In the genomic region with DNA sequence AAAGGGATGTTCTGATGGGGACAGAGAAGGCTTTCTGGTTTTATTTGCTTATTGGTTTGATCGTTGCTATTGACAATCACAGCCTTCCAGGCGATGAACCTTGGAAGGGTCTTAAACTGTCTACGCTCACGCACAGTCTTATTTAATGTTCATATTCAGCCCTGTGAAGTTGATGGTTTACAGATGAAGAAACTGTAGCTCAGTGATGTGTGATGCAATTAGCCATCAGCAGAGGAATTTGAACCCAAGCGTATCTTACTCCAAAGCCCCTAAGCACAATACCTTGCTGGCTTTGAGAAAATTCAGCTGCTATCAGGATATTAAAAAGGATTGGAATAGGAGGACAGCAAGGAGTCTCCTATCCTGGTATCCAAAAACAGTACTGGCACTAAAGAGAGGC, we compare ENCODE assay signal across 17 cellular contexts.
DNase-seq lines count a peak whose midpoint lies in the region; ATAC-seq and TF ChIP-seq lines count a peak whose summit lies in the region.
"Had no signal": no experiment of that assay in that cellular context is flagged by ENCODE, and none has a peak within 500 bp of the region (broad histone marks: within the 10 kb centered on the region; RNA-seq: fewer than 3 reads in every experiment).

No MANE protein-coding gene starts in this region.

- H3K36me3 ChIP-seq in GM23338 (ENCODE audit: insufficient read depth) (no peaks in the 10 kb centered on the region), mesenchymal stem cell (ENCODE audit: control insufficient read depth in 1 of 2, insufficient read depth in 2 of 2, low read depth in 1 of 2, low read length in 2 of 2) (no peaks in the 10 kb centered on the region)
- no peaks in the 10 kb centered on the region for H3K36me3 ChIP-seq in CD8-positive, alpha-beta T cell (ENCODE audit: insufficient read depth, low read length)
- H3K36me3 ChIP-seq: BE2C, BLaER1 had no signal

- H2AK5ac ChIP-seq in mesenchymal stem cell (ENCODE audit: low read length, severe bottlenecking) = peak overlapping the region; percentile 20

- H3K4me1 Mint-ChIP-seq in GM23338 = peaks cover 24% of the 10 kb centered on the region
- H3K4me1 Mint-ChIP-seq in WTC11 = peaks cover 21% of the 10 kb centered on the region
- no peaks in the 10 kb centered on the region for H3K4me1 Mint-ChIP-seq in CD8-positive, alpha-beta T cell (ENCODE audit: low read depth)
- H3K4me1 Mint-ChIP-seq: CD14-positive monocyte; CD4-positive, alpha-beta memory T cell; CD4-positive, CD25-positive, alpha-beta regulatory T cell had no signal

- H4K8ac ChIP-seq in mesenchymal stem cell (ENCODE audit: low read length) = no peak overlapping the region

- TF ChIP-seq CTCF in GM23338 (conservative IDR thresholded peaks at IDR 0.05; ENCODE audit: low read depth in 2 of 2) (no peak), WTC11 (IDR thresholded peaks at IDR 0.05) (no peak)
- TF ChIP-seq CTCF in CD8-positive, alpha-beta T cell (IDR thresholded peaks at IDR 0.05) = no peak

- no peak overlapping the region for H3K4ac ChIP-seq in mesenchymal stem cell (ENCODE audit: low read depth in 1 of 2, low read length in 2 of 2)

- H3K36me3 Mint-ChIP-seq in GM23338 (ENCODE audit: low read depth) (no peaks in the 10 kb centered on the region), WTC11 (no peaks in the 10 kb centered on the region)
- no peaks in the 10 kb centered on the region for H3K36me3 Mint-ChIP-seq in CD8-positive, alpha-beta T cell
- H3K36me3 Mint-ChIP-seq: CD14-positive monocyte; CD4-positive, alpha-beta memory T cell; CD4-positive, CD25-positive, alpha-beta regulatory T cell had no signal

- H3K79me2 ChIP-seq in GM23338 (replicated peaks; ENCODE audit: insufficient read depth) = no peaks in the 10 kb centered on the region

- no peaks in the 10 kb centered on the region for H3K9me2 ChIP-seq in GM23338 (ENCODE audit: insufficient read depth)

- H3K9ac ChIP-seq in mesenchymal stem cell (ENCODE audit: low read length) = no peak overlapping the region
- H3K9ac ChIP-seq: BLaER1 had no signal

- H3K27ac Mint-ChIP-seq in GM23338 (no peak overlapping the region), WTC11 (no peak overlapping the region)
- H3K27ac Mint-ChIP-seq in CD8-positive, alpha-beta T cell = no peak overlapping the region
- H3K27ac Mint-ChIP-seq: CD14-positive monocyte; CD4-positive, alpha-beta memory T cell; CD4-positive, CD25-positive, alpha-beta regulatory T cell had no signal

- no peak overlapping the region for H3K18ac ChIP-seq in mesenchymal stem cell (ENCODE audit: low read depth in 1 of 2, low read length in 2 of 2)

- H3K9me3 Mint-ChIP-seq in GM23338 = no peaks in the 10 kb centered on the region
- H3K9me3 Mint-ChIP-seq in WTC11 = no peaks in the 10 kb centered on the region
- no peaks in the 10 kb centered on the region for H3K9me3 Mint-ChIP-seq in CD8-positive, alpha-beta T cell
- H3K9me3 Mint-ChIP-seq: CD14-positive monocyte; CD4-positive, alpha-beta memory T cell; CD4-positive, CD25-positive, alpha-beta regulatory T cell had no signal

- no peak overlapping the region for H3K4me2 ChIP-seq in GM23338
- no peak overlapping the region for H3K4me2 ChIP-seq in mesenchymal stem cell (ENCODE audit: low read length, poor library complexity, severe bottlenecking)
- H3K4me2 ChIP-seq: BLaER1 had no signal

- H2BK12ac ChIP-seq in mesenchymal stem cell (ENCODE audit: low read length in 2 of 2) = no peak overlapping the region

- no peak for DNase-seq in GM23338 (ENCODE audit: low spot score)
- no peak for DNase-seq in WTC11 (ENCODE audit: low spot score)
- no peak for DNase-seq in mesenchymal stem cell
- no peak for DNase-seq in SW 1271 (lab: John Stamatoyannopoulos, UW)
- no peak for DNase-seq in CD8-positive, alpha-beta T cell
- no peak for DNase-seq in NCI-H2081 (lab: John Stamatoyannopoulos, UW)
- DNase-seq: 8988T; ACHN; BE2C; C1 segment of cervical spinal cord; Caco-2; Calu3; CD4-positive, alpha-beta memory T cell; CD4-positive, CD25-positive, alpha-beta regulatory T cell; GF-D8 had no signal

- POLR2A ChIA-PET in WTC11 (lab: Charles Lee) = interaction anchor here (0.7 kb wide), 1 partner anchor 209 kb away, joined by 3 read pairs; no protein-coding TSS in a partner anchor
- POLR2A ChIA-PET in CD8-positive, alpha-beta T cell (lab: Charles Lee) = no interaction called here

- no peak overlapping the region for H3K4me3 ChIP-seq in GM23338
- no peak overlapping the region for H3K4me3 ChIP-seq in mesenchymal stem cell (ENCODE audit: insufficient read depth in 1 of 2, low read depth in 1 of 2, low read length in 2 of 2)
- H3K4me3 ChIP-seq in CD8-positive, alpha-beta T cell (ENCODE audit: low read depth, low read length) = no peak overlapping the region
- H3K4me3 ChIP-seq: BLaER1 had no signal

- H3K4me3 Mint-ChIP-seq in GM23338 (no peak overlapping the region), WTC11 (no peak overlapping the region)
- H3K4me3 Mint-ChIP-seq in CD8-positive, alpha-beta T cell = no peak overlapping the region
- H3K4me3 Mint-ChIP-seq: CD14-positive monocyte; CD4-positive, alpha-beta memory T cell; CD4-positive, CD25-positive, alpha-beta regulatory T cell had no signal

- H3F3A ChIP-seq in GM23338 (replicated peaks; ENCODE audit: low read depth) = no peaks in the 10 kb centered on the region; the same call in 1 of the 2 replicates

- CTCF ChIA-PET in WTC11 (lab: Charles Lee) = interaction anchor here (0.6 to 1.4 kb wide), 2 partner anchors 11 to 59 kb away, joined by 3 to 13 read pairs; no protein-coding TSS in a partner anchor
- CTCF ChIA-PET in CD8-positive, alpha-beta T cell (lab: Charles Lee) = no interaction called here

- no peak overlapping the region for H2BK15ac ChIP-seq in mesenchymal stem cell (ENCODE audit: low read depth, poor library complexity, severe bottlenecking)

- H3K27ac ChIP-seq in GM23338 (ENCODE audit: low read depth) (no peak overlapping the region), mesenchymal stem cell (ENCODE audit: low read length, poor library complexity, severe bottlenecking) (no peak overlapping the region)
- no peak overlapping the region for H3K27ac ChIP-seq in CD8-positive, alpha-beta T cell (ENCODE audit: low read depth, low read length)
- H3K27ac ChIP-seq: BLaER1 had no signal

- no peak overlapping the region for H3K14ac ChIP-seq in mesenchymal stem cell (ENCODE audit: low read length in 2 of 2)

- H2BK5ac ChIP-seq in mesenchymal stem cell (ENCODE audit: low read depth, low read length, poor library complexity, severe bottlenecking) = no peak overlapping the region

- H3K27me3 ChIP-seq in GM23338 (ENCODE audit: insufficient read depth) = no peaks in the 10 kb centered on the region
- peaks cover 0 to 9% of the 10 kb centered on the region in 2 experiments for H3K27me3 ChIP-seq in mesenchymal stem cell (ENCODE audit: control insufficient read depth in 1 of 2, insufficient read depth in 1 of 2, low read length in 2 of 2)
- no peaks in the 10 kb centered on the region for H3K27me3 ChIP-seq in CD8-positive, alpha-beta T cell (ENCODE audit: insufficient read depth, low read length)
- H3K27me3 ChIP-seq: BE2C, BLaER1 had no signal

- H4K20me1 ChIP-seq in GM23338 (replicated peaks; ENCODE audit: insufficient read depth) = no peaks in the 10 kb centered on the region
- H4K20me1 ChIP-seq: BLaER1 had no signal

- no peaks in the 10 kb centered on the region for H3K9me3 ChIP-seq in mesenchymal stem cell (ENCODE audit: control insufficient read depth, low read length)
- H3K9me3 ChIP-seq in CD8-positive, alpha-beta T cell (ENCODE audit: low read length) = no peaks in the 10 kb centered on the region
- H3K9me3 ChIP-seq: BE2C, BLaER1, Caco-2 had no signal

- 0 out of 2 replicates have a peak overlapping the region, but pooled peaks have one; percentile 32 for H2AFZ ChIP-seq in GM23338
- no peak overlapping the region for H2AFZ ChIP-seq in mesenchymal stem cell (ENCODE audit: low read depth, low read length)

- no peak overlapping the region for H2BK120ac ChIP-seq in mesenchymal stem cell (ENCODE audit: low read depth, low read length)

- intact Hi-C loops in CD8-positive, alpha-beta T cell (cut with DNase I, micrococcal nuclease) = no loop called here

- peaks cover 3% of the 10 kb centered on the region for H3K27me3 Mint-ChIP-seq in GM23338 (ENCODE audit: insufficient read depth, low read depth, poor library complexity)
- H3K27me3 Mint-ChIP-seq in WTC11 (ENCODE audit: low read depth) = no peaks in the 10 kb centered on the region
- H3K27me3 Mint-ChIP-seq in CD8-positive, alpha-beta T cell (ENCODE audit: low read depth) = peaks cover 2% of the 10 kb centered on the region

- ATAC-seq in GM23338 = no peak
- no peak for ATAC-seq in WTC11
- ATAC-seq in CD8-positive, alpha-beta T cell = no peak

- H4K91ac ChIP-seq in mesenchymal stem cell (ENCODE audit: low read length) = no peak overlapping the region

- H3K79me1 ChIP-seq in mesenchymal stem cell (replicated peaks; ENCODE audit: low read length, poor library complexity, severe bottlenecking) = no peaks in the 10 kb centered on the region

- WGBS in mesenchymal stem cell = 98% methylated on average over 4 of the region's 5 CpGs

- H3K4me1 ChIP-seq in GM23338 (ENCODE audit: insufficient read depth) (peaks cover 8% of the 10 kb centered on the region; the same call in 1 of the 2 replicates), mesenchymal stem cell (ENCODE audit: control insufficient read depth, insufficient read depth, low read depth, low read length) (peaks cover 20% of the 10 kb centered on the region)
- no peaks in the 10 kb centered on the region for H3K4me1 ChIP-seq in CD8-positive, alpha-beta T cell (ENCODE audit: insufficient read depth, low read length)

- H3K23ac ChIP-seq in mesenchymal stem cell (ENCODE audit: low read length in 2 of 2) = no peak overlapping the region

TF ChIP-seq in GM23338, 12 proteins besides CTCF, POLR2A, EP300 and RAD21 (continues in another document):
- no peak for TF ChIP-seq EZH2 (IDR thresholded peaks at IDR 0.05; ENCODE audit: low read depth, unreplicated experiment)
- no peak for TF ChIP-seq STAT1 (IDR thresholded peaks at IDR 0.05; ENCODE audit: unreplicated experiment)

TF ChIP-seq in WTC11, 78 proteins besides CTCF, POLR2A, EP300 and RAD21 (continues in another document):
- TF ChIP-seq TEAD4 (CRISPR knock-in tag; IDR thresholded peaks at IDR 0.05) = no peak
